ENCODE assay signal across 8 cellular contexts in the genomic region with DNA sequence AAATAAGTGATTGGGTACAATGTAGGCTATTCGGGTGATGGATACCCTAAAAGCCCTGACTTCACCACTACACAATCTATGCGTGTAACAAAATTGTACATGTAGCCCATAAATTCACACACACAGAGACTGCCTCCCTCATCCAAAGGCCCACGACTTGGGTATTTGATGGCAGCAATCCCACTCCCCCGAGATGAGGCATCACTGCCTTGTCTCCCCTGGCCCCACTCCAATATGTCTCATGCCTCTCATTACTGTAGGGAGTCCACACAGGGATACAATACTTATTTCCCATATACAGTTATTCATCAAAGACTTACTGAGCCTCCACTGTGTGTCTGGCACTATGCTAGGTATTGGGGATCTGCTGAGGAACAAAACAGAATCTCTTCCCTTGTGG.
"Had no signal": no experiment of that assay in that cellular context is flagged by ENCODE, and none has a peak within 500 bp of the region (broad histone marks: within the 10 kb centered on the region; RNA-seq: fewer than 3 reads in every experiment).

No MANE protein-coding gene starts in this region.

- H3K27ac ChIP-seq: GM23248 had no signal

- H3K36me3 ChIP-seq: HAP-1 had no signal

- H3K4me3 ChIP-seq: GM23248, GM23338, HAP-1 had no signal

- H3K4me1 ChIP-seq: HAP-1 had no signal

- DNase-seq: GM23248, GOT3, H7, H9, HCEC 1CT, HFFc6 had no signal

- H3K9me3 ChIP-seq: HAP-1 had no signal
